Comparison of ENCODE assay signal across 1 cellular context in genomic region chr14:34098985-34099349, GRCh38.
TF ChIP-seq lines count a peak whose summit lies in the region.

No MANE protein-coding gene starts in this region.

TF ChIP-seq in HepG2, 621 proteins besides CTCF, POLR2A, EP300 and RAD21 (continued from another document):
- no peak for TF ChIP-seq ZNF609 (CRISPR knock-in tag; IDR thresholded peaks at IDR 0.05; ENCODE audit: borderline replicate concordance)
- TF ChIP-seq ZNF607 (CRISPR knock-in tag; IDR thresholded peaks at IDR 0.05; ENCODE audit: borderline replicate concordance), result peak; percentile 76; the same call in 1 of the 2 replicates
- TF ChIP-seq POLR2AphosphoS2 (IDR thresholded peaks at IDR 0.05; ENCODE audit: low read depth, low read length), result no peak
- TF ChIP-seq SIN3B (IDR thresholded peaks at IDR 0.05; ENCODE audit: low read length), result no peak
- no peak for TF ChIP-seq ZNF224 (CRISPR knock-in tag; IDR thresholded peaks at IDR 0.05)
- no peak for TF ChIP-seq ZNF749 (CRISPR knock-in tag; IDR thresholded peaks at IDR 0.05; ENCODE audit: borderline replicate concordance)
- TF ChIP-seq NFKBIZ (CRISPR knock-in tag; IDR thresholded peaks at IDR 0.05), result no peak
- no peak for TF ChIP-seq CCAR2 (optimal IDR thresholded peaks at IDR 0.05; ENCODE audit: low read depth, low read length)
- peak; percentile 7; the same call in 1 of the 2 replicates for TF ChIP-seq SMYD3 (CRISPR knock-in tag; IDR thresholded peaks at IDR 0.05)
- no peak for TF ChIP-seq ZZZ3 (CRISPR knock-in tag; IDR thresholded peaks at IDR 0.05; ENCODE audit: borderline replicate concordance)
- no peak for TF ChIP-seq ZNF343 (CRISPR knock-in tag; IDR thresholded peaks at IDR 0.05)
- TF ChIP-seq ZBTB44 (CRISPR knock-in tag; IDR thresholded peaks at IDR 0.05), result no peak
- TF ChIP-seq ZEB1 (IDR thresholded peaks at IDR 0.05; ENCODE audit: insufficient replicate concordance, low read depth), result no peak
- TF ChIP-seq ZFP36L1 (CRISPR knock-in tag; IDR thresholded peaks at IDR 0.05), result 0 out of 2 replicates have a peak, but pooled peaks have one; percentile 13
- no peak for TF ChIP-seq HDAC6 (IDR thresholded peaks at IDR 0.05; ENCODE audit: low read depth, low read length)
- TF ChIP-seq ZNF414 (CRISPR knock-in tag; IDR thresholded peaks at IDR 0.05), result 0 out of 2 replicates have a peak, but pooled peaks have one; percentile 31
- TF ChIP-seq ATF2 (CRISPR knock-in tag; IDR thresholded peaks at IDR 0.05), result no peak
- TF ChIP-seq RXRB (CRISPR knock-in tag; IDR thresholded peaks at IDR 0.05; ENCODE audit: borderline replicate concordance), result no peak
- TF ChIP-seq HMG20A (CRISPR knock-in tag; IDR thresholded peaks at IDR 0.05; ENCODE audit: borderline replicate concordance), result no peak
- TF ChIP-seq SIX4 (CRISPR knock-in tag; IDR thresholded peaks at IDR 0.05), result no peak
- TF ChIP-seq ZNF639 (CRISPR knock-in tag; conservative IDR thresholded peaks at IDR 0.05), result no peak
- TF ChIP-seq ZNF503 (CRISPR knock-in tag; IDR thresholded peaks at IDR 0.05), result no peak
- TF ChIP-seq ATF7-NPFF (CRISPR knock-in tag; IDR thresholded peaks at IDR 0.05; ENCODE audit: low read depth), result 0 out of 2 replicates have a peak, but pooled peaks have one; percentile 24
- 0 out of 2 replicates have a peak, but pooled peaks have one; percentile 26 for TF ChIP-seq NFE2L2 (IDR thresholded peaks at IDR 0.05; ENCODE audit: low read length)
- no peak for TF ChIP-seq ZNF772 (CRISPR knock-in tag; IDR thresholded peaks at IDR 0.05)
- TF ChIP-seq KAT8 (CRISPR knock-in tag; IDR thresholded peaks at IDR 0.05), result no peak
- 0 out of 2 replicates have a peak, but pooled peaks have one; percentile 28 for TF ChIP-seq ATF1 (CRISPR knock-in tag; IDR thresholded peaks at IDR 0.05)
- TF ChIP-seq ZHX1 (CRISPR knock-in tag; IDR thresholded peaks at IDR 0.05; ENCODE audit: low read depth), result no peak
- 0 out of 2 replicates have a peak, but pooled peaks have one; percentile 5 for TF ChIP-seq ZGPAT (CRISPR knock-in tag; IDR thresholded peaks at IDR 0.05)
- TF ChIP-seq CBX2 (IDR thresholded peaks at IDR 0.05; ENCODE audit: low read depth, low read length), result no peak
- TF ChIP-seq CBX2 (CRISPR knock-in tag; IDR thresholded peaks at IDR 0.05; ENCODE audit: low read depth), result 0 out of 2 replicates have a peak, but pooled peaks have one; percentile 13
- no peak for TF ChIP-seq NR2F6 (IDR thresholded peaks at IDR 0.05)
- TF ChIP-seq NR2F6 (CRISPR knock-in tag; IDR thresholded peaks at IDR 0.05), result no peak
